Comparison of ENCODE assay signal across 8 cellular contexts in the genomic region with DNA sequence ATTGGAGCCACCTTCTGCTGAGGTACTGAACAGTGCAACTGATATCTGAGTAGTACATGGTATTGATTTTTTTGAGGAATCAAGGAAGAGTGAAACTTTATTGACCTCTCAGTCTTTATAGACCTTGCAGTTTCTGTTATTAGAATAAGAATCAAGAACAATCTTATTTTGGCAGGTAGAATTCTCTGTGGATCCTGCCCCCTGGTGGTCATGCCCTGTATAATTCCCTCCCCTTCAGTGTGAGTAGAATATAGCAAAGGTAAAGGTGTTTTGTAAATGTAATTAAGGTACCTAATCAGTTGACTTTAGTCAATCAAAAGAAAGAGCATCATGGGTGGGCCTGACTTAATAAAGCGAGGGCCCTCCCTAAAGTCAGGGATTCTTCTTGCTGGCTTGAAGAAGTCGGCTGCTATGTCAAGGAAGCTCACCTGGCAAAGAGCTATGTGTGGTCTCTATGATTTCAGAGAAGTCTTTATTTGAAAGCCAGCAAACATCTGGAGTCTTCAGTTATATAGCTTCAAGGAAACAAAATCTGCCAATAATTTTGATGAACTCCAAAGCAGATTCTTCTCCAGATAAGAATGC.
DNase-seq lines count a peak whose midpoint lies in the region; TF ChIP-seq lines count a peak whose summit lies in the region.

No MANE protein-coding gene starts in this region.

- intact Hi-C loops in dorsolateral prefrontal cortex (cut with DNase I): loop anchor here (2.0 to 10.0 kb wide), 4 partner anchors 137 to 613 kb away; no protein-coding TSS in a partner anchor

- no peak overlapping the region for H3K27ac ChIP-seq in dorsolateral prefrontal cortex

- H3K27me3 ChIP-seq in dorsolateral prefrontal cortex: no peaks in the 10 kb centered on the region

- TF ChIP-seq CTCF in GM12873 (IDR thresholded peaks at IDR 0.05; ENCODE audit: insufficient read depth, low read depth, low read length, missing control alignments): peak; percentile 62
- TF ChIP-seq CTCF in dorsolateral prefrontal cortex (IDR thresholded peaks at IDR 0.05 in 54 of 56, conservative IDR thresholded peaks at IDR 0.05 in 2 of 56; ENCODE audit: low read depth in 1 of 56, partially characterized antibody in 56 of 56): peak; percentile 54 to 89 (median 74)

- H3K4me3 ChIP-seq in dorsolateral prefrontal cortex: no peak overlapping the region

- DNase-seq in AG08396 (ENCODE audit: low spot score): peak; percentile 20
- DNase-seq in NCI-H1694 treated with DMSO at 0.1 percent for 48 hours (lab: John Stamatoyannopoulos, UW): peak; percentile 30
- peak in 1 of 10 donors; percentile 46 for DNase-seq in dorsolateral prefrontal cortex
- peak; percentile 4 for DNase-seq in renal cortical epithelial cell (ENCODE audit: low read depth)
- DNase-seq in NCI-H128 (lab: John Stamatoyannopoulos, UW; ENCODE audit: unreplicated experiment): no peak
- DNase-seq in occipital lobe (lab: John Stamatoyannopoulos, UW): no peak
- DNase-seq in GM19238 (ENCODE audit: insufficient read length, low spot score): no peak

Comparison
In these comparisons a context has a peak if more than half of its experiments do, and no peak if none do; other contexts are left out.
1. DNase-seq: peak in AG08396 (single experiment), NCI-H1694 treated with DMSO at 0.1 percent for 48 hours (single experiment) and renal cortical epithelial cell (single experiment); none in NCI-H128 (single experiment), occipital lobe (single experiment) and GM19238 (single experiment).